Comparison of ENCODE assay signal across 8 cellular contexts in genomic region chr19:45591004-45591637, GRCh38. TPM values are rescaled to one million over a fixed set of nuclear protein-coding genes. Genes with fewer than 3 reads are reported as not detected.
DNase-seq lines count a peak whose midpoint lies in the region; ATAC-seq lines count a peak whose summit lies in the region.

No MANE protein-coding gene starts in this region.

- peak overlapping the region in 1 of 2 donors; percentile 20 for H3K4me3 Mint-ChIP-seq in activated T-cell treated with anti-CD3 and anti-CD28 coated beads, Interleukin-2, amount 50 U/mL, for 72 hours

- DNase-seq in ELF-1 (ENCODE audit: low read depth, low spot score) = peak; percentile 81
- peak; percentile 83 for DNase-seq in NCI-H146 (lab: John Stamatoyannopoulos, UW)
- DNase-seq in activated T-cell treated with anti-CD3 and anti-CD28 coated beads, Interleukin-2, amount 50 U/mL, for 72 hours = peak; percentile 65 to 72
- peak; percentile 86 for DNase-seq in islet precursor cell
- peak; percentile 66 for DNase-seq in stimulated activated naive CD8-positive, alpha-beta T cell treated with anti-CD3 and anti-CD28 coated beads, Interleukin-15, Interleukin-2, amounts not matched to agents 100 U/mL and 50 U/mL, for 24 hours
- DNase-seq in RKO (ENCODE audit: low spot score) = no peak

- no peak overlapping the region for H3K27ac Mint-ChIP-seq in activated T-cell treated with anti-CD3 and anti-CD28 coated beads, Interleukin-2, amount 50 U/mL, for 72 hours

- peaks cover 20% of the 10 kb centered on the region for H3K4me1 Mint-ChIP-seq in activated T-cell treated with anti-CD3 and anti-CD28 coated beads, Interleukin-2, amount 50 U/mL, for 72 hours (ENCODE audit: low read depth)

- H3K27me3 Mint-ChIP-seq in activated T-cell treated with anti-CD3 and anti-CD28 coated beads, Interleukin-2, amount 50 U/mL, for 72 hours (ENCODE audit: low read depth) = peaks cover 44% of the 10 kb centered on the region

- no peaks in the 10 kb centered on the region for H3K36me3 Mint-ChIP-seq in activated T-cell treated with anti-CD3 and anti-CD28 coated beads, Interleukin-2, amount 50 U/mL, for 72 hours (ENCODE audit: insufficient read depth in 2 of 2)

- H3K9me3 Mint-ChIP-seq in activated T-cell treated with anti-CD3 and anti-CD28 coated beads, Interleukin-2, amount 50 U/mL, for 72 hours = no peaks in the 10 kb centered on the region

- peak; percentile 85 to 89 for ATAC-seq in activated T-cell treated with anti-CD3 and anti-CD28 coated beads, Interleukin-2, amount 50 U/mL, for 72 hours (replicated peaks in 1 of 2)
- ATAC-seq in stimulated activated naive CD8-positive, alpha-beta T cell treated with anti-CD3 and anti-CD28 coated beads, Interleukin-15, Interleukin-2, amounts not matched to agents 100 U/mL and 50 U/mL, for 24 hours = peak; percentile 50
- no peak for ATAC-seq in HG03196 (IDR thresholded peaks at IDR 0.05; ENCODE audit: unreplicated experiment)
- no peak for ATAC-seq in GM18502 (IDR thresholded peaks at IDR 0.05; ENCODE audit: poor library complexity, unreplicated experiment)

RNA-seq across cellular contexts. Expression of gene OPA3, which starts 6.5 kb away (rescaled TPM):
- 10 to 100 TPM; 10.3 to 12.6 TPM for total RNA-seq in activated T-cell treated with anti-CD3 and anti-CD28 coated beads, Interleukin-2, amount 50 U/mL, for 72 hours

RNA-seq across cellular contexts. Expression of gene GPR4, which starts 10.9 kb away (rescaled TPM):
- under 1 TPM in 1 of 2 donors, not detected in 1; 0.07 TPM for total RNA-seq in activated T-cell treated with anti-CD3 and anti-CD28 coated beads, Interleukin-2, amount 50 U/mL, for 72 hours

RNA-seq across cellular contexts. Expression of gene EML2, which starts 48.1 kb away (rescaled TPM):
- total RNA-seq in activated T-cell treated with anti-CD3 and anti-CD28 coated beads, Interleukin-2, amount 50 U/mL, for 72 hours = 100 to 1,000 TPM; 149 to 190 TPM

Comparison
In these comparisons a context has a peak if more than half of its experiments do, and no peak if none do; other contexts are left out.
1. ATAC-seq: peak in activated T-cell treated with anti-CD3 and anti-CD28 coated beads, Interleukin-2, amount 50 U/mL, for 72 hours (2 of 2) and stimulated activated naive CD8-positive, alpha-beta T cell treated with anti-CD3 and anti-CD28 coated beads, Interleukin-15, Interleukin-2, amounts not matched to agents 100 U/mL and 50 U/mL, for 24 hours (single experiment); none in HG03196 (single experiment) and GM18502 (single experiment).